Comparison of ENCODE assay signal across 2 cellular contexts in the genomic region with DNA sequence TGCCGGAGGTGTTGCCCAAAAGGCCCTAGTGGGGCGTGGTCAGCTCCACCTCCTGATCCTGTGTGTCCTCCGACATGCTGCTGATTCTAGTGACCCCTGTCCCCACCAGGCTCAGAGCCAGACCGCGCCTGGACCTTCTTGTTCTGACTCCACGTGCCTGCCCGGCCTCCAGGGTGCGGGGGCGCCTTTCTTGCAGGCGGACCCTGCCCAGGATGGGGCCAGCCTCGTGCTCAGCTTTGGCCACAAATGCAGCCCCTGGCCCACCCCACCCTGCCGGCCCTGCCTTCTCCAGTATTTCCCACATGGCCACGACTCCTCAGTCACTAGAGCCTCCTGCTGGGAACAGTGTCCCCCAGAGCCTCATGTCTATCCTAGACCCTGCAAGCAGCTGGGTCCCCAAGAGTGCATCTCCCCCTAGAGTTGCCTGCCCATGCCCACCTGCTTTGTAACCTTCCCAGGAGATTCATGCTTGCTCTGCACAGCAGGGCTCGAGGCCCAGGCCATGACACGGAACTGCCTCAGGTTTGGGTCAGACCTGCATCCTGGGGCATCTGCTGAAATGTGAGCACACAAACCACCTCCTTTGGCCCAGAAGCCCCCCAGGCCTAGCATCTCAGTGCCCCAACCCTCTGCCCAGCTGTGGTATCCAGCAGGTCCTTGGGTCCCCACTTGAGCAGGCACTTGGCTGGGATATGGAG.
TF ChIP-seq lines count a peak whose summit lies in the region.

No MANE protein-coding gene starts in this region.

TF ChIP-seq in GM23338, 12 proteins besides CTCF, POLR2A, EP300 and RAD21 (continues in another document):
- TF ChIP-seq ZNF331 (CRISPR knock-in tag; IDR thresholded peaks at IDR 0.05; ENCODE audit: low read depth) (no peak), ZNF114 (CRISPR knock-in tag; IDR thresholded peaks at IDR 0.05) (no peak), JUNB (IDR thresholded peaks at IDR 0.05; ENCODE audit: unreplicated experiment) (no peak), CREB1 (CRISPR knock-in tag; IDR thresholded peaks at IDR 0.05; ENCODE audit: low read depth) (no peak), POLR2AphosphoS5 (IDR thresholded peaks at IDR 0.05; ENCODE audit: low read depth) (no peak), EZH2phosphoT487 (IDR thresholded peaks at IDR 0.05; ENCODE audit: unreplicated experiment) (no peak)
- TF ChIP-seq, protein P1, sequence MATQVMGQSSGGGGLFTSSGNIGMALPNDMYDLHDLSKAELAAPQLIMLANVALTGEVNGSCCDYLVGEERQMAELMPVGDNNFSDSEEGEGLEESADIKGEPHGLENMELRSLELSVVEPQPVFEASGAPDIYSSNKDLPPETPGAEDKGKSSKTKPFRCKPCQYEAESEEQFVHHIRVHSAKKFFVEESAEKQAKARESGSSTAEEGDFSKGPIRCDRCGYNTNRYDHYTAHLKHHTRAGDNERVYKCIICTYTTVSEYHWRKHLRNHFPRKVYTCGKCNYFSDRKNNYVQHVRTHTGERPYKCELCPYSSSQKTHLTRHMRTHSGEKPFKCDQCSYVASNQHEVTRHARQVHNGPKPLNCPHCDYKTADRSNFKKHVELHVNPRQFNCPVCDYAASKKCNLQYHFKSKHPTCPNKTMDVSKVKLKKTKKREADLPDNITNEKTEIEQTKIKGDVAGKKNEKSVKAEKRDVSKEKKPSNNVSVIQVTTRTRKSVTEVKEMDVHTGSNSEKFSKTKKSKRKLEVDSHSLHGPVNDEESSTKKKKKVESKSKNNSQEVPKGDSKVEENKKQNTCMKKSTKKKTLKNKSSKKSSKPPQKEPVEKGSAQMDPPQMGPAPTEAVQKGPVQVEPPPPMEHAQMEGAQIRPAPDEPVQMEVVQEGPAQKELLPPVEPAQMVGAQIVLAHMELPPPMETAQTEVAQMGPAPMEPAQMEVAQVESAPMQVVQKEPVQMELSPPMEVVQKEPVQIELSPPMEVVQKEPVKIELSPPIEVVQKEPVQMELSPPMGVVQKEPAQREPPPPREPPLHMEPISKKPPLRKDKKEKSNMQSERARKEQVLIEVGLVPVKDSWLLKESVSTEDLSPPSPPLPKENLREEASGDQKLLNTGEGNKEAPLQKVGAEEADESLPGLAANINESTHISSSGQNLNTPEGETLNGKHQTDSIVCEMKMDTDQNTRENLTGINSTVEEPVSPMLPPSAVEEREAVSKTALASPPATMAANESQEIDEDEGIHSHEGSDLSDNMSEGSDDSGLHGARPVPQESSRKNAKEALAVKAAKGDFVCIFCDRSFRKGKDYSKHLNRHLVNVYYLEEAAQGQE (IDR thresholded peaks at IDR 0.05; ENCODE audit: unreplicated experiment) = no peak
- TF ChIP-seq, protein P2, sequence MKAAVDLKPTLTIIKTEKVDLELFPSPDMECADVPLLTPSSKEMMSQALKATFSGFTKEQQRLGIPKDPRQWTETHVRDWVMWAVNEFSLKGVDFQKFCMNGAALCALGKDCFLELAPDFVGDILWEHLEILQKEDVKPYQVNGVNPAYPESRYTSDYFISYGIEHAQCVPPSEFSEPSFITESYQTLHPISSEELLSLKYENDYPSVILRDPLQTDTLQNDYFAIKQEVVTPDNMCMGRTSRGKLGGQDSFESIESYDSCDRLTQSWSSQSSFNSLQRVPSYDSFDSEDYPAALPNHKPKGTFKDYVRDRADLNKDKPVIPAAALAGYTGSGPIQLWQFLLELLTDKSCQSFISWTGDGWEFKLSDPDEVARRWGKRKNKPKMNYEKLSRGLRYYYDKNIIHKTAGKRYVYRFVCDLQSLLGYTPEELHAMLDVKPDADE (IDR thresholded peaks at IDR 0.05) = no peak

TF ChIP-seq in H1, 55 proteins besides CTCF, POLR2A, EP300 and RAD21:
- TF ChIP-seq JUND (IDR thresholded peaks at IDR 0.05; ENCODE audit: low read length) (no peak), TCF12 (IDR thresholded peaks at IDR 0.05; ENCODE audit: low read depth, low read length) (no peak), CBX8 (IDR thresholded peaks at IDR 0.05; ENCODE audit: borderline replicate concordance, low read depth, low read length) (no peak), EZH2 (IDR thresholded peaks at IDR 0.05; ENCODE audit: low read depth, low read length, severe bottlenecking) (no peak), TEAD4 (IDR thresholded peaks at IDR 0.05; ENCODE audit: low read depth, low read length) (no peak), HDAC6 (IDR thresholded peaks at IDR 0.05; ENCODE audit: low read depth, low read length) (no peak), POU5F1 (IDR thresholded peaks at IDR 0.05; ENCODE audit: low read depth, low read length) (no peak), JUN (IDR thresholded peaks at IDR 0.05; ENCODE audit: low read depth, low read length) (no peak), KDM4A (IDR thresholded peaks at IDR 0.05; ENCODE audit: low read depth, low read length, severe bottlenecking) (no peak), ZNF274 (IDR thresholded peaks at IDR 0.05; ENCODE audit: borderline replicate concordance, extremely low read depth, low read length) (no peak), GTF2F1 (IDR thresholded peaks at IDR 0.05; ENCODE audit: borderline replicate concordance, low read depth, low read length) (no peak)
- TF ChIP-seq, protein P3, sequence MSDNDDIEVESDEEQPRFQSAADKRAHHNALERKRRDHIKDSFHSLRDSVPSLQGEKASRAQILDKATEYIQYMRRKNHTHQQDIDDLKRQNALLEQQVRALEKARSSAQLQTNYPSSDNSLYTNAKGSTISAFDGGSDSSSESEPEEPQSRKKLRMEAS (IDR thresholded peaks at IDR 0.05) = no peak
- TF ChIP-seq, protein P4, sequence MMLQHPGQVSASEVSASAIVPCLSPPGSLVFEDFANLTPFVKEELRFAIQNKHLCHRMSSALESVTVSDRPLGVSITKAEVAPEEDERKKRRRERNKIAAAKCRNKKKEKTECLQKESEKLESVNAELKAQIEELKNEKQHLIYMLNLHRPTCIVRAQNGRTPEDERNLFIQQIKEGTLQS (IDR thresholded peaks at IDR 0.05; ENCODE audit: insufficient read depth, low read depth, low read length) = no peak
